Comparison of ENCODE assay signal across 1 cellular context in the genomic region with DNA sequence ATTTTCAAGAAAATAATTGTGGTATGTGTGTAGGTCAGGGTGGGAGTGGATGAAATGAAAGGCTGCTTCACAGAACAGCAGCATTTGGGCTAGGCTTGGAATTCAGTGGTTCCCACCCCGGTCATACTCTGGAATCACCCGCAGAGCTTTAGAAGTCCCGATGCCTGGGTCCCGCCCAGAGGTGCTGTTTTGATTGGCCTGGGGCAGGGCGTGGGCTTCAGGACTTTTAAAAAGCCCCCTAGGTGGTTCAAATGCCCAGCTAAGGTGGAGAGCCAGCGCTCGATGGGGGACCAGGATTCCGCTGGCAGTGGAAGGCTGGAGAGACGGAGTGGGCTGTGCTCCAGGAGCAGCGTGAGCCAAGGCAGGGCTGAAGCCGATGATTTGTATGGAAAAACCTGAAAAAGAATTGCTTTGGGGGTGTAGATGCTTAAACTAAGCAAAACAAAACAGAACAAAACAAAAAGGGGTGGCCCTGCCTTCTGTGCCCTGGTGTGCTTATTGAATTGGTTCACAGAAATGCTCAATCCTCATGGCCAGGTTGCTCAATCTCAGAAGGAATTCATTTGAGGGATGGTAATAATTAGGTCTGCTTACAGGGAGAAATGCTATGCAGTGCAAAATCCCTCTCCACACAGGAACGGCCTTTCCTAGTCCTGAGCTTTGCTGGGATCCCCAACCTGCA.
TF ChIP-seq lines count a peak whose summit lies in the region.

No MANE protein-coding gene starts in this region.

TF ChIP-seq in Ishikawa, 13 proteins besides CTCF, POLR2A, EP300 and RAD21:
- TF ChIP-seq USF1 (IDR thresholded peaks at IDR 0.05) (no peak), CEBPB (IDR thresholded peaks at IDR 0.05) (peak; percentile 73)
